13 cellular contexts compared by ENCODE assay signal in the genomic region with DNA sequence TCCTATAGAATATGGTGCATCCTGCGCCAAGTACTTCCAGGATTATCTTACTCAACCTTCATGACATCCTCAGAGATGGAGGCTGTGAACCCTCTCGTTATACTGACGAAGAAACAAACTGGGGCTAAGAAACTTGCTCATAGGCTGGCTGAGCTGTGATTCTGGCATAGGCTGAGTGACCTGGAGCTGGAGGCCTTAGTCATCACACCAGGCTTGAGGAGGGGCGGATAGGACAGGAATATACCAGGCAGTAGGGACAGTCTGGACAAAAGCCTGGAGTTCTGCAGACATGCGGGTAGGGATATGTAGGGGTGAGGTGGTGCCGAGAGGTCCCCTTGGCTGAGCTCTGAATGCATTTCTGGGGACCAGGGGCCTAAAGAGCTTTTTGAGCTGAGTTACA. TPM values are rescaled to one million over a fixed set of nuclear protein-coding genes. Genes with fewer than 3 reads are reported as not detected.
DNase-seq lines count a peak whose midpoint lies in the region; ATAC-seq and TF ChIP-seq lines count a peak whose summit lies in the region.
"Had no signal": no experiment of that assay in that cellular context is flagged by ENCODE, and none has a peak within 500 bp of the region (broad histone marks: within the 10 kb centered on the region; RNA-seq: fewer than 3 reads in every experiment).

No MANE protein-coding gene starts in this region.

- CTCF ChIA-PET in CD8-positive, alpha-beta T cell (lab: Charles Lee), result interaction anchor here (10.3 to 11.0 kb wide), 2 partner anchors 15 to 20 kb away, joined by 153 to 345 read pairs; partner anchors contain the start of genes CISH, HEMK1 and MAPKAPK3

- H3K27ac Mint-ChIP-seq in CD8-positive, alpha-beta T cell, result peak overlapping the region; percentile 88
- no peak overlapping the region for H3K27ac Mint-ChIP-seq in HFFc6

- H3K4me3 ChIP-seq in CD8-positive, alpha-beta T cell (ENCODE audit: low read depth, low read length), result no peak overlapping the region
- no peak overlapping the region for H3K4me3 ChIP-seq in right lobe of liver
- H3K4me3 ChIP-seq: sigmoid colon, tibial artery had no signal

- no peak for TF ChIP-seq CTCF in CD8-positive, alpha-beta T cell (IDR thresholded peaks at IDR 0.05)
- TF ChIP-seq CTCF in HFFc6 (IDR thresholded peaks at IDR 0.05), result no peak
- no peak for TF ChIP-seq CTCF in right lobe of liver (IDR thresholded peaks at IDR 0.05)

- no peak overlapping the region for H3K27ac ChIP-seq in CD8-positive, alpha-beta T cell (ENCODE audit: low read depth, low read length)
- H3K27ac ChIP-seq in right lobe of liver, result peak overlapping the region; percentile 69 to 82 (median 75)
- H3K27ac ChIP-seq: sigmoid colon, tibial artery had no signal

- intact Hi-C loops in CD8-positive, alpha-beta T cell (cut with DNase I, micrococcal nuclease), result no loop called here
- intact Hi-C loops in right lobe of liver (cut with DNase I), result no loop called here

- H3K4me3 Mint-ChIP-seq in CD8-positive, alpha-beta T cell, result no peak overlapping the region
- H3K4me3 Mint-ChIP-seq in HFFc6, result no peak overlapping the region

- H3K36me3 ChIP-seq in CD8-positive, alpha-beta T cell (ENCODE audit: insufficient read depth, low read length), result no peaks in the 10 kb centered on the region
- no peaks in the 10 kb centered on the region for H3K36me3 ChIP-seq in right lobe of liver

- H3K4me1 Mint-ChIP-seq in CD8-positive, alpha-beta T cell (ENCODE audit: low read depth), result peaks cover 48% of the 10 kb centered on the region
- peaks cover 25% of the 10 kb centered on the region for H3K4me1 Mint-ChIP-seq in HFFc6 (ENCODE audit: low read depth)

- 71% methylated on average over 5 of the region's 6 CpGs for WGBS in right lobe of liver (ENCODE audit: insufficient coverage, low coverage, low lambda C conversion rate, missing lambda C conversion rate)

- no peaks in the 10 kb centered on the region for H3K27me3 ChIP-seq in CD8-positive, alpha-beta T cell (ENCODE audit: insufficient read depth, low read length)
- H3K27me3 ChIP-seq in right lobe of liver, result no peaks in the 10 kb centered on the region
- H3K27me3 ChIP-seq: sigmoid colon, tibial artery had no signal

- no peak for ATAC-seq in CD8-positive, alpha-beta T cell
- ATAC-seq in right lobe of liver, result peak in 1 of 4 donors; percentile 22
- no peak for ATAC-seq in GM18858 (IDR thresholded peaks at IDR 0.05; ENCODE audit: unreplicated experiment)
- ATAC-seq: Panc1 had no signal

- H3K4me1 ChIP-seq in CD8-positive, alpha-beta T cell (ENCODE audit: insufficient read depth, low read length), result peaks cover 50% of the 10 kb centered on the region
- peaks cover 0 to 94% (median 40%) of the 10 kb centered on the region in 4 donors for H3K4me1 ChIP-seq in right lobe of liver

- no peak for DNase-seq in CD8-positive, alpha-beta T cell
- DNase-seq in HFFc6, result peak; percentile 33
- DNase-seq in amniotic epithelial cell (ENCODE audit: low read depth), result peak; percentile 27
- no peak for DNase-seq in right lobe of liver
- DNase-seq in glomerular visceral epithelial cell (ENCODE audit: extremely low spot score), result no peak
- no peak for DNase-seq in NCI-H1930 (lab: John Stamatoyannopoulos, UW)
- no peak for DNase-seq in SK-N-DZ (ENCODE audit: low spot score)
- DNase-seq: NCI-H1105 treated with DMSO at 0.1 percent for 48 hours, NCI-H446 treated with DMSO at 0.1 percent for 48 hours, sigmoid colon, tibial artery had no signal

- TF ChIP-seq POLR2A in right lobe of liver (IDR thresholded peaks at IDR 0.05), result no peak

- no peaks in the 10 kb centered on the region for H3K27me3 Mint-ChIP-seq in CD8-positive, alpha-beta T cell (ENCODE audit: low read depth)
- peaks cover under 1% of the 10 kb centered on the region; the same call in 1 of the 2 replicates for H3K27me3 Mint-ChIP-seq in HFFc6 (ENCODE audit: insufficient read depth)

- no peaks in the 10 kb centered on the region for H3K9me3 ChIP-seq in CD8-positive, alpha-beta T cell (ENCODE audit: low read length)
- H3K9me3 ChIP-seq in right lobe of liver, result no peaks in the 10 kb centered on the region
- H3K9me3 ChIP-seq: sigmoid colon, tibial artery had no signal

- POLR2A ChIA-PET in CD8-positive, alpha-beta T cell (lab: Charles Lee), result interaction anchor here (1.0 to 9.3 kb wide), 4 partner anchors 13 to 22 kb away, joined by 3 to 110 read pairs (median 23); partner anchors contain the start of gene CISH

- H3K36me3 Mint-ChIP-seq in CD8-positive, alpha-beta T cell, result peaks cover 18% of the 10 kb centered on the region
- H3K36me3 Mint-ChIP-seq in HFFc6 (ENCODE audit: low read depth), result no peaks in the 10 kb centered on the region; the same call in 1 of the 2 replicates

- no peaks in the 10 kb centered on the region for H3K9me3 Mint-ChIP-seq in CD8-positive, alpha-beta T cell
- H3K9me3 Mint-ChIP-seq in HFFc6, result no peaks in the 10 kb centered on the region

RNA-seq across cellular contexts. Expression of gene HEMK1, which starts 18.1 kb away (rescaled TPM):
- 10 to 100 TPM; 11.1 to 12.5 TPM for total RNA-seq in CD8-positive, alpha-beta T cell
- total RNA-seq in HFFc6 (2021; fragmentation: NEBNext Ultra II Directional; extraction: Animal tissue kit (Norgen Biotek cat#: 25700)), result 10 to 100 TPM; 17.9 to 20.7 (median 19.2) TPM
- total RNA-seq in right lobe of liver, result 10 to 100 TPM; 10.5 to 19.4 (median 14.0) TPM
- 17.7 and 19.0 TPM in 2 replicates for polyA plus RNA-seq in SK-N-DZ (2014; cell fraction: cytosol; rRNA removed)
- polyA plus RNA-seq in SK-N-DZ (2014; cell fraction: nucleus; rRNA removed), result 37.5 and 42.6 TPM in 2 replicates

RNA-seq across cellular contexts. Expression of gene C3orf18, which starts 19.8 kb away (rescaled TPM):
- total RNA-seq in CD8-positive, alpha-beta T cell, result 1 to 10 TPM; 5.4 to 5.5 TPM
- 10 to 100 TPM; 12.9 to 15.5 (median 14.2) TPM for total RNA-seq in HFFc6 (2021; fragmentation: NEBNext Ultra II Directional; extraction: Animal tissue kit (Norgen Biotek cat#: 25700))
- 1 to 10 TPM; 2.0 to 7.8 (median 2.8) TPM for total RNA-seq in right lobe of liver
- 10.7 and 14.0 TPM in 2 replicates for polyA plus RNA-seq in SK-N-DZ (2014; cell fraction: cytosol; rRNA removed)
- polyA plus RNA-seq in SK-N-DZ (2014; cell fraction: nucleus; rRNA removed), result 16.2 and 26.7 TPM in 2 replicates

RNA-seq across cellular contexts. Expression of gene CISH, which starts 24.2 kb away (rescaled TPM):
- 1 to 10 TPM; 4.7 to 5.6 TPM for total RNA-seq in CD8-positive, alpha-beta T cell
- total RNA-seq in HFFc6 (2021; fragmentation: NEBNext Ultra II Directional; extraction: Animal tissue kit (Norgen Biotek cat#: 25700)), result 1 to 10 TPM in 2 of 6 experiments, under 1 TPM in 4; 0.84 to 1.4 (median 0.95) TPM
- 10 to 100 TPM in 4 of 6 experiments, 1 to 10 TPM in 2; 5.3 to 28.1 (median 17.8) TPM for total RNA-seq in right lobe of liver
- polyA plus RNA-seq in SK-N-DZ (2014; cell fraction: cytosol; rRNA removed), result 0.96 and 1.5 TPM in 2 replicates
- polyA plus RNA-seq in SK-N-DZ (2014; cell fraction: nucleus; rRNA removed), result 0.79 and 2.1 TPM in 2 replicates

RNA-seq across cellular contexts. Expression of gene MAPKAPK3, which starts 29.6 kb away (rescaled TPM):
- total RNA-seq in CD8-positive, alpha-beta T cell, result 10 to 100 TPM; 18.3 to 18.5 TPM
- total RNA-seq in HFFc6 (2021; fragmentation: NEBNext Ultra II Directional; extraction: Animal tissue kit (Norgen Biotek cat#: 25700)), result 10 to 100 TPM; 60.5 to 65.5 (median 62.8) TPM
- 10 to 100 TPM; 16.6 to 21.4 (median 18.6) TPM for total RNA-seq in right lobe of liver
- polyA plus RNA-seq in SK-N-DZ (2014; cell fraction: cytosol; rRNA removed), result 32.9 and 33.0 TPM in 2 replicates
- 17.7 and 25.3 TPM in 2 replicates for polyA plus RNA-seq in SK-N-DZ (2014; cell fraction: nucleus; rRNA removed)

Comparison
In these comparisons a context has a peak if more than half of its experiments do, and no peak if none do; other contexts are left out.
1. DNase-seq: peak in HFFc6 (single experiment) and amniotic epithelial cell (single experiment); none in CD8-positive, alpha-beta T cell (0 of 7), right lobe of liver (0 of 3), glomerular visceral epithelial cell (single experiment), NCI-H1930 (0 of 2) and SK-N-DZ (single experiment).